In genomic region chr14:69605761-69606160, GRCh38 we compare ENCODE assay signal across 17 cellular contexts. TPM values are rescaled to one million over a fixed set of nuclear protein-coding genes. Genes with fewer than 3 reads are reported as not detected.
DNase-seq lines count a peak whose midpoint lies in the region; ATAC-seq, FAIRE-seq and TF ChIP-seq lines count a peak whose summit lies in the region.
"Had no signal": no experiment of that assay in that cellular context is flagged by ENCODE, and none has a peak within 500 bp of the region (broad histone marks: within the 10 kb centered on the region; RNA-seq: fewer than 3 reads in every experiment).

No MANE protein-coding gene starts in this region.

- H3K36me3 ChIP-seq in endodermal cell (ENCODE audit: control insufficient read depth, insufficient read depth, low read length) (no peaks in the 10 kb centered on the region), body of pancreas (replicated peaks in 1 of 2; ENCODE audit: insufficient read depth in 1 of 2, low read depth in 2 of 2) (no peaks in the 10 kb centered on the region)
- H3K36me3 ChIP-seq: ascending aorta, vagina had no signal

- DNase-seq in A549 (ENCODE audit: low read depth in 1 of 2, low spot score in 1 of 2) (no peak), HTR-8/SVneo (ENCODE audit: insufficient read length, low spot score) (no peak), endodermal cell (no peak), nephron progenitor cell (no peak), body of pancreas (no peak), Right ventricle myocardium superior (no peak)
- DNase-seq: activated CD4-positive, alpha-beta T cell treated with anti-CD3 and anti-CD28 coated beads, Interleukin-2, amount 50 U/mL, for 48 hours; activated naive CD4-positive, alpha-beta T cell treated with Interleukin-2 at 50 U/mL for 16 hours; CD4-positive, alpha-beta T cell; NCI-H2171; NCI-H82 had no signal

- FAIRE-seq in A549 (lab: Jason Lieb, UNC) (no peak), HTR-8/SVneo (lab: Jason Lieb, UNC) (peak; percentile 69)

- no peak overlapping the region for H3K4me3 ChIP-seq in A549
- H3K4me3 ChIP-seq in endodermal cell (ENCODE audit: low read length): no peak overlapping the region
- H3K4me3 ChIP-seq in body of pancreas: no peak overlapping the region
- H3K4me3 ChIP-seq: ascending aorta, vagina had no signal

- H3K36me3 Mint-ChIP-seq in endodermal cell (ENCODE audit: low read depth) (no peaks in the 10 kb centered on the region), nephron progenitor cell (ENCODE audit: low read depth) (no peaks in the 10 kb centered on the region)

- H3K27ac ChIP-seq in A549 (no peak overlapping the region), endodermal cell (ENCODE audit: low read depth, low read length) (peak overlapping the region; percentile 20), body of pancreas (no peak overlapping the region)
- H3K27ac ChIP-seq: ascending aorta, vagina had no signal

- TF ChIP-seq EP300 in A549 (IDR thresholded peaks at IDR 0.05): no peak

- TF ChIP-seq CTCF in A549 (IDR thresholded peaks at IDR 0.05) (no peak), endodermal cell (conservative IDR thresholded peaks at IDR 0.05) (no peak), nephron progenitor cell (IDR thresholded peaks at IDR 0.05) (no peak), body of pancreas (IDR thresholded peaks at IDR 0.05) (no peak)

- no peaks in the 10 kb centered on the region for H3K27me3 ChIP-seq in endodermal cell (ENCODE audit: control insufficient read depth, insufficient read depth, low read length, poor library complexity, severe bottlenecking)
- no peaks in the 10 kb centered on the region for H3K27me3 ChIP-seq in body of pancreas
- H3K27me3 ChIP-seq: ascending aorta, vagina had no signal

- intact Hi-C loops in body of pancreas (cut with DNase I): no loop called here
- intact Hi-C loops in Right ventricle myocardium superior (cut with DNase I): no loop called here

- TF ChIP-seq RAD21 in A549 (conservative IDR thresholded peaks at IDR 0.05 in 1 of 2, IDR thresholded peaks at IDR 0.05 in 1 of 2): no peak

- H3K9me3 Mint-ChIP-seq in endodermal cell (no peaks in the 10 kb centered on the region), nephron progenitor cell (no peaks in the 10 kb centered on the region)
- H3K9me3 Mint-ChIP-seq: CD4-positive, alpha-beta T cell; T-helper 1 cell treated with Interleukin-12 subunit alpha and Interleukin-12 subunit beta and Interleukin-4 antibody, amounts not matched to agents 30 μg/mL and 1 μg/mL, for 36 hours had no signal

- no peak overlapping the region for H3K27ac Mint-ChIP-seq in endodermal cell
- peak overlapping the region; percentile 83 for H3K27ac Mint-ChIP-seq in nephron progenitor cell
- H3K27ac Mint-ChIP-seq: CD4-positive, alpha-beta T cell; T-helper 1 cell treated with Interleukin-12 subunit alpha and Interleukin-12 subunit beta and Interleukin-4 antibody, amounts not matched to agents 30 μg/mL and 1 μg/mL, for 36 hours had no signal

- H3K9ac ChIP-seq in endodermal cell (ENCODE audit: extremely low read depth, low read length, poor library complexity, severe bottlenecking): no peak overlapping the region

- CTCF ChIA-PET in A549 (lab: Yijun Ruan, JAX): interaction anchor here (0.8 to 13.7 kb wide), 9 partner anchors 22 to 125 kb away, joined by 3 to 115 read pairs (median 7); no protein-coding TSS in a partner anchor

- H3K4me1 ChIP-seq in A549 (peaks cover 27% of the 10 kb centered on the region), endodermal cell (ENCODE audit: control insufficient read depth, insufficient read depth, low read length) (no peaks in the 10 kb centered on the region), body of pancreas (peaks cover 20% of the 10 kb centered on the region)

- no peaks in the 10 kb centered on the region for H3K27me3 Mint-ChIP-seq in endodermal cell (ENCODE audit: insufficient read depth)
- H3K27me3 Mint-ChIP-seq in nephron progenitor cell (ENCODE audit: low read depth, poor library complexity): no peaks in the 10 kb centered on the region
- H3K27me3 Mint-ChIP-seq: CD4-positive, alpha-beta T cell had no signal

- H3K4me2 ChIP-seq in A549: peak overlapping the region; percentile 31; the same call in 2 of the 3 replicates

- ATAC-seq in A549 (no peak; a peak in 1 of 6 replicates), body of pancreas (no peak), GM21737 (IDR thresholded peaks at IDR 0.05; ENCODE audit: unreplicated experiment) (no peak), GM19463 (IDR thresholded peaks at IDR 0.05; ENCODE audit: unreplicated experiment) (no peak), Right ventricle myocardium superior (ENCODE audit: poor library complexity) (no peak)

- H3K4me3 Mint-ChIP-seq in endodermal cell (no peak overlapping the region), nephron progenitor cell (no peak overlapping the region)
- H3K4me3 Mint-ChIP-seq: CD4-positive, alpha-beta T cell; T-helper 1 cell treated with Interleukin-12 subunit alpha and Interleukin-12 subunit beta and Interleukin-4 antibody, amounts not matched to agents 30 μg/mL and 1 μg/mL, for 36 hours had no signal

- POLR2A ChIA-PET in A549 (lab: Yijun Ruan, JAX): no interaction called here

- H3K9me3 ChIP-seq in A549 (no peaks in the 10 kb centered on the region), endodermal cell (ENCODE audit: control insufficient read depth, low read length) (no peaks in the 10 kb centered on the region), body of pancreas (no peaks in the 10 kb centered on the region)
- H3K9me3 ChIP-seq: ascending aorta, vagina had no signal

- TF ChIP-seq POLR2A in A549 (IDR thresholded peaks at IDR 0.05; ENCODE audit: low read length) (no peak), body of pancreas (IDR thresholded peaks at IDR 0.05) (no peak)

- H3K4me1 Mint-ChIP-seq in endodermal cell: peaks cover 17% of the 10 kb centered on the region
- peaks cover 43% of the 10 kb centered on the region for H3K4me1 Mint-ChIP-seq in nephron progenitor cell

TF ChIP-seq in A549, 52 proteins besides CTCF, POLR2A, EP300 and RAD21:
- no peak for TF ChIP-seq RNF2 (IDR thresholded peaks at IDR 0.05; ENCODE audit: borderline replicate concordance, low read depth)

RNA-seq across cellular contexts. Expression of gene SUSD6, which starts 5.6 kb away (rescaled TPM):
- 7.0 and 7.9 TPM in 2 replicates for polyA plus RNA-seq in A549 (2011; rRNA removed)
- polyA plus RNA-seq in A549 (2012; cell fraction: cytosol; rRNA removed): 2.3 and 3.3 TPM in 2 replicates
- 6.9 and 7.5 TPM in 2 replicates for polyA plus RNA-seq in A549 (2012; cell fraction: nucleus; rRNA removed)
- polyA plus RNA-seq in A549 (2017; fragmentation: RNase III; extraction: RNeasy Plus Mini Kit Qiagen cat#74134 plus additional on column Dnase treatment): 4.3 to 4.5 TPM (median 4.5 TPM) in 3 replicates
- 8.7 and 9.1 TPM in 2 replicates for polyA minus RNA-seq in A549 (2011; rRNA and poly(A)+ RNA removed)
- 1 to 10 TPM; 5.7 to 5.9 TPM for total RNA-seq in endodermal cell
- polyA plus RNA-seq in endodermal cell (2013, experiment 1 of 2): 10.2 TPM
- polyA plus RNA-seq in endodermal cell (2013, experiment 2 of 2): 8.1 TPM
- 10 to 100 TPM; 24.6 to 25.1 TPM for total RNA-seq in body of pancreas
- 20.8 TPM for total RNA-seq in Right ventricle myocardium superior

RNA-seq across cellular contexts. Expression of gene CCDC177, which starts 31.1 kb away (rescaled TPM):
- polyA plus RNA-seq in A549 (2011; rRNA removed) (not detected in 2 replicates), A549 (2017; fragmentation: RNase III; extraction: RNeasy Plus Mini Kit Qiagen cat#74134 plus additional on column Dnase treatment) (not detected in 3 replicates)
- not detected in 2 replicates for polyA plus RNA-seq in A549 (2012; cell fraction: cytosol; rRNA removed)
- polyA plus RNA-seq in A549 (2012; cell fraction: nucleus; rRNA removed): not detected in 2 replicates
- not detected in 2 replicates for polyA minus RNA-seq in A549 (2011; rRNA and poly(A)+ RNA removed)
- total RNA-seq in endodermal cell (1 to 10 TPM; 4.0 to 5.8 TPM), body of pancreas (not detected), Right ventricle myocardium superior (not detected)
- polyA plus RNA-seq in endodermal cell (2013, experiment 1 of 2): 3.3 TPM
- 3.1 TPM for polyA plus RNA-seq in endodermal cell (2013, experiment 2 of 2)
- total RNA-seq: ascending aorta; CD4-positive, alpha-beta T cell; chondrocyte; vagina had no signal
